ENCODE assay signal across 8 cellular contexts in the genomic region with DNA sequence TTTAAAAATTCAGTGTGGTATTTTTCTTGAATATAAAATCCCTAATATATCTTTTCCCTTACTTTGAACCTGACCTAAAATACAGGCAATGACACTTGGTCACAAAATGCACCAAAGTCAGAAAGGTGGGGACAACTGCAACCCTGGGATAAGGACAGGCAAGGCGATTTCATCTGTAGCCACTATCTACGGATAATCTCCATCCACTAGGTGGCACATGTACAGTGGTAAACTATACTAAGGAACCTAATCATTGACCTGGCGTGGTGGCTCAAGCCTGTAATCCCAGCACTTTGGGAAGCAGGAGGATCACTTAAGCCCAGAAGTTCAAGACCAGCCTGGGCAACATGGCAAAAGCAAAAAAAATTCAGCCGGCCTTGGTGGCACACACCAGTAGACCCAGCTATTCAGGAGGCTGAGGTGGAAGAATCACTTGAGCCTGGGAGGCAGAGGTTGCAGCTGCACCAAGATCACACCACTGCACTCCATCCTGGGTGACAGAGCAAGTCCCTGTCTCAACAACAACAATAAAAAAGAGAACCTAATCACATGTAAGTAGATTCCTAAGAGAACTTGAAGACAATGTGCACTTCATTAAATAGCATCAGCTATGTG.
DNase-seq lines count a peak whose midpoint lies in the region; ATAC-seq and TF ChIP-seq lines count a peak whose summit lies in the region.

No MANE protein-coding gene starts in this region.

- H3K4me1 ChIP-seq in Peyer's patch (peaks cover 0 to 22% (median 6%) of the 10 kb centered on the region in 4 donors), colonic mucosa (no peaks in the 10 kb centered on the region), lung (ENCODE audit: control insufficient read depth in 2 of 2, insufficient read depth in 2 of 2, low read length in 2 of 2) (peaks cover 3 to 10% of the 10 kb centered on the region in 2 donors)

- no peak overlapping the region for H3K4me3 ChIP-seq in Peyer's patch
- H3K4me3 ChIP-seq in colonic mucosa, result no peak overlapping the region
- no peak overlapping the region for H3K4me3 ChIP-seq in lung

- WGBS in lung, 2 donors, result 19 to 30% methylated on average over 4 of the region's 4 CpGs

- H3K4me1 Mint-ChIP-seq in Calu3 (ENCODE audit: low read depth, unreplicated experiment), result no peaks in the 10 kb centered on the region

- H3K27me3 ChIP-seq in Peyer's patch, result no peaks in the 10 kb centered on the region
- no peaks in the 10 kb centered on the region for H3K27me3 ChIP-seq in colonic mucosa
- no peaks in the 10 kb centered on the region for H3K27me3 ChIP-seq in lung (ENCODE audit: control insufficient read depth, insufficient read depth)

- intact Hi-C loops in Calu3 (cut with micrococcal nuclease; ENCODE audit: unreplicated experiment), result loop anchor here (1.0 to 5.0 kb wide), 2 partner anchors 370 to 490 kb away; no protein-coding TSS in a partner anchor
- intact Hi-C loops in colonic mucosa (cut with DNase I), result loop anchor here (5.0 kb wide), 1 partner anchor 370 kb away; no protein-coding TSS in a partner anchor

- TF ChIP-seq POLR2A in Peyer's patch (IDR thresholded peaks at IDR 0.05), result no peak

- H3K27ac Mint-ChIP-seq in Calu3 (ENCODE audit: unreplicated experiment), result no peak overlapping the region

- ATAC-seq in GM19023 (IDR thresholded peaks at IDR 0.05; ENCODE audit: unreplicated experiment) (peak; percentile 61), HG03460 (IDR thresholded peaks at IDR 0.05; ENCODE audit: unreplicated experiment) (peak; percentile 55), lung (ENCODE audit: insufficient read depth, low FRiP score) (peak; percentile 60)

- DNase-seq in Calu3 (peak; percentile 53), Peyer's patch (peak in 2 of 3 donors; percentile 22 to 53), colonic mucosa (peak; percentile 49), lung (ENCODE audit: low spot score) (no peak), 8988T (no peak), occipital lobe (lab: John Stamatoyannopoulos, UW) (no peak)

- TF ChIP-seq CTCF in Calu3 (IDR thresholded peaks at IDR 0.05; ENCODE audit: unreplicated experiment) (peak; percentile 53), Peyer's patch (IDR thresholded peaks at IDR 0.05) (peak; percentile 29 to 66 (median 60)), colonic mucosa (IDR thresholded peaks at IDR 0.05) (peak; percentile 41), lung (IDR thresholded peaks at IDR 0.05; ENCODE audit: control extremely low read depth, extremely low read depth) (peak; percentile 23)

- CTCF ChIA-PET in Calu3 (lab: Charles Lee), result interaction anchor here (1.0 kb wide), 1 partner anchor 370 kb away, joined by 5 read pairs; no protein-coding TSS in a partner anchor

- H3K36me3 Mint-ChIP-seq in Calu3 (ENCODE audit: insufficient read depth, unreplicated experiment), result no peaks in the 10 kb centered on the region

- H3K9me3 ChIP-seq in Peyer's patch (no peaks in the 10 kb centered on the region), colonic mucosa (no peaks in the 10 kb centered on the region), lung (ENCODE audit: control insufficient read depth in 2 of 2, insufficient read depth in 1 of 2, low read length in 1 of 2) (no peaks in the 10 kb centered on the region)

- H3K36me3 ChIP-seq in Peyer's patch (no peaks in the 10 kb centered on the region), colonic mucosa (no peaks in the 10 kb centered on the region), lung (ENCODE audit: control insufficient read depth in 2 of 2, insufficient read depth in 2 of 2, low read length in 2 of 2) (no peaks in the 10 kb centered on the region)

- no peak overlapping the region for H3K4me3 Mint-ChIP-seq in Calu3 (ENCODE audit: low read depth, unreplicated experiment)

- BruUV-seq in Calu3 (replicated peaks; lab: Mats Ljungman, UMichigan), result no TSS peak

- H3K9ac ChIP-seq in colonic mucosa (ENCODE audit: low read depth in 2 of 2, low read length in 2 of 2), result no peak overlapping the region

- H3K27ac ChIP-seq in Peyer's patch (no peak overlapping the region), colonic mucosa (no peak overlapping the region), lung (ENCODE audit: low read depth in 1 of 2, low read length in 1 of 2) (peak overlapping the region in 1 of 2 donors; percentile 22)

- no peaks in the 10 kb centered on the region for H3K27me3 Mint-ChIP-seq in Calu3 (ENCODE audit: unreplicated experiment)

- H3K9me3 Mint-ChIP-seq in Calu3 (ENCODE audit: low read depth, unreplicated experiment), result no peaks in the 10 kb centered on the region

Comparison
In these comparisons a context has a peak if more than half of its experiments do, and no peak if none do; other contexts are left out.
1. DNase-seq: peak in Calu3 (single experiment), Peyer's patch (2 of 3) and colonic mucosa (single experiment); none in lung (single experiment), 8988T (single experiment) and occipital lobe (single experiment).
2. Peak in every context shown above with its lines, with median percentiles within 50 percentile points of each other: CTCF ChIP-seq and ATAC-seq.